12 cellular contexts compared by ENCODE assay signal in genomic region chr16:2082171-2082982, GRCh38. TPM values are rescaled to one million over a fixed set of nuclear protein-coding genes. Genes with fewer than 3 reads are reported as not detected.
DNase-seq lines count a peak whose midpoint lies in the region; ATAC-seq and TF ChIP-seq lines count a peak whose summit lies in the region.
"Had no signal": no experiment of that assay in that cellular context is flagged by ENCODE, and none has a peak within 500 bp of the region (broad histone marks: within the 10 kb centered on the region; RNA-seq: fewer than 3 reads in every experiment).

No MANE protein-coding gene starts in this region.

- H3K4ac ChIP-seq in mesenchymal stem cell (ENCODE audit: low read depth in 1 of 2, low read length in 2 of 2) = no peak overlapping the region

- peaks cover 13% of the 10 kb centered on the region for H3K79me1 ChIP-seq in mesenchymal stem cell (replicated peaks; ENCODE audit: low read length, poor library complexity, severe bottlenecking)

- H3K14ac ChIP-seq in mesenchymal stem cell (ENCODE audit: low read length in 2 of 2) = no peak overlapping the region

- no peak overlapping the region for H2AFZ ChIP-seq in mesenchymal stem cell (ENCODE audit: low read depth, low read length)

- H3K27ac ChIP-seq in colonic mucosa (peak overlapping the region; percentile 32), lower lobe of right lung (peak overlapping the region; percentile 54), uterus (peak overlapping the region; percentile 48 to 60), mesenchymal stem cell (ENCODE audit: low read length, poor library complexity, severe bottlenecking) (no peak overlapping the region)
- H3K27ac ChIP-seq: A549 had no signal

- DNase-seq in NCI-H2227 (lab: John Stamatoyannopoulos, UW; ENCODE audit: unreplicated experiment) (peak; percentile 41), NCI-H2227 treated with DMSO at 0.1 percent for 48 hours (lab: John Stamatoyannopoulos, UW) (no peak), colonic mucosa (peak; percentile 70), lower lobe of right lung (no peak), uterus (peak; percentile 53 to 70), activated T-cell treated with anti-CD3 and anti-CD28 coated beads for 4 hours (no peak), GM19238 (ENCODE audit: insufficient read length, low spot score) (no peak), mesenchymal stem cell (no peak)
- DNase-seq: GDM1; NCI-H146; stimulated activated CD4-positive, alpha-beta T cell treated with anti-CD3 and anti-CD28 coated beads, Interleukin-15, amount 100 ng/mL, for 24 hours had no signal

- no peak overlapping the region for H3K9ac ChIP-seq in colonic mucosa (ENCODE audit: low read depth in 2 of 2, low read length in 2 of 2)
- no peak overlapping the region for H3K9ac ChIP-seq in mesenchymal stem cell (ENCODE audit: low read length)

- no peak overlapping the region for H4K8ac ChIP-seq in mesenchymal stem cell (ENCODE audit: low read length)

- no peaks in the 10 kb centered on the region for H3K27me3 ChIP-seq in colonic mucosa
- no peaks in the 10 kb centered on the region for H3K27me3 ChIP-seq in lower lobe of right lung (ENCODE audit: low read depth)
- H3K27me3 ChIP-seq in uterus = no peaks in the 10 kb centered on the region
- no peaks in the 10 kb centered on the region for H3K27me3 ChIP-seq in mesenchymal stem cell (ENCODE audit: control insufficient read depth in 1 of 2, insufficient read depth in 1 of 2, low read length in 2 of 2)

- H3K4me3 ChIP-seq in colonic mucosa (no peak overlapping the region), lower lobe of right lung (no peak overlapping the region), uterus (no peak overlapping the region), mesenchymal stem cell (ENCODE audit: insufficient read depth in 1 of 2, low read depth in 1 of 2, low read length in 2 of 2) (no peak overlapping the region)
- H3K4me3 ChIP-seq: A549 had no signal

- no peak overlapping the region for H2BK120ac ChIP-seq in mesenchymal stem cell (ENCODE audit: low read depth, low read length)

- peak; percentile 4 to 13 for ATAC-seq in lower lobe of right lung

- 87% methylated on average over 32 of the region's 32 CpGs for WGBS in mesenchymal stem cell

- H3K36me3 ChIP-seq in colonic mucosa (peaks cover 12% of the 10 kb centered on the region), lower lobe of right lung (peaks cover 99% of the 10 kb centered on the region), uterus (no peaks in the 10 kb centered on the region), mesenchymal stem cell (ENCODE audit: control insufficient read depth in 1 of 2, insufficient read depth in 2 of 2, low read depth in 1 of 2, low read length in 2 of 2) (peaks cover 72 to 100% of the 10 kb centered on the region in 2 experiments)

- H2BK15ac ChIP-seq in mesenchymal stem cell (ENCODE audit: low read depth, poor library complexity, severe bottlenecking) = no peak overlapping the region

- H3K9me3 ChIP-seq in colonic mucosa = no peaks in the 10 kb centered on the region
- no peaks in the 10 kb centered on the region for H3K9me3 ChIP-seq in lower lobe of right lung
- H3K9me3 ChIP-seq in uterus = no peaks in the 10 kb centered on the region
- H3K9me3 ChIP-seq in mesenchymal stem cell (ENCODE audit: control insufficient read depth, low read length) = no peaks in the 10 kb centered on the region
- H3K9me3 ChIP-seq: A549 had no signal

- no peak overlapping the region for H3K4me2 ChIP-seq in mesenchymal stem cell (ENCODE audit: low read length, poor library complexity, severe bottlenecking)
- H3K4me2 ChIP-seq: A549 had no signal

- H3K4me1 ChIP-seq in colonic mucosa = no peaks in the 10 kb centered on the region
- peaks cover 26% of the 10 kb centered on the region for H3K4me1 ChIP-seq in lower lobe of right lung
- no peaks in the 10 kb centered on the region for H3K4me1 ChIP-seq in uterus
- peaks cover 25% of the 10 kb centered on the region for H3K4me1 ChIP-seq in mesenchymal stem cell (ENCODE audit: control insufficient read depth, insufficient read depth, low read depth, low read length)
- H3K4me1 ChIP-seq: A549 had no signal

- H2BK12ac ChIP-seq in mesenchymal stem cell (ENCODE audit: low read length in 2 of 2) = no peak overlapping the region

- H3K23ac ChIP-seq in mesenchymal stem cell (ENCODE audit: low read length in 2 of 2) = no peak overlapping the region

- intact Hi-C loops in colonic mucosa (cut with DNase I) (loop anchor here (10.0 kb wide), 1 partner anchor 58 kb away; the partner anchor contains the start of gene NHERF2), lower lobe of right lung (cut with DNase I) (no loop called here), uterus (cut with DNase I; ENCODE audit: low total_unique reads) (no loop called here)

- TF ChIP-seq CTCF in colonic mucosa (IDR thresholded peaks at IDR 0.05) (no peak), lower lobe of right lung (IDR thresholded peaks at IDR 0.05) (no peak), uterus (IDR thresholded peaks at IDR 0.05) (no peak)

- TF ChIP-seq POLR2A in uterus (IDR thresholded peaks at IDR 0.05) = peak in 1 of 2 donors; percentile 28

- H4K91ac ChIP-seq in mesenchymal stem cell (ENCODE audit: low read length) = no peak overlapping the region

- H2BK5ac ChIP-seq in mesenchymal stem cell (ENCODE audit: low read depth, low read length, poor library complexity, severe bottlenecking) = no peak overlapping the region

- no peak overlapping the region for H2AK5ac ChIP-seq in mesenchymal stem cell (ENCODE audit: low read length, severe bottlenecking)

- no peak overlapping the region for H3K18ac ChIP-seq in mesenchymal stem cell (ENCODE audit: low read depth in 1 of 2, low read length in 2 of 2)

RNA-seq across cellular contexts. Expression of gene TSC2, which starts 34.6 kb away (rescaled TPM):
- total RNA-seq in colonic mucosa (100 to 1,000 TPM in 1 of 2 donors, 10 to 100 TPM in 1; 75.3 to 143 TPM), lower lobe of right lung (123 TPM), uterus (100 to 1,000 TPM in 2 of 4 donors, 10 to 100 TPM in 2; 53.8 to 347 (median 131) TPM)
- 55.7 TPM for polyA plus RNA-seq in mesenchymal stem cell (2013, experiment 1 of 2)
- 59.1 TPM for polyA plus RNA-seq in mesenchymal stem cell (2013, experiment 2 of 2)

RNA-seq across cellular contexts. Expression of gene NTHL1, which starts 34.7 kb away (rescaled TPM):
- total RNA-seq in colonic mucosa (10 to 100 TPM; 30.1 to 96.8 TPM), lower lobe of right lung (24.3 TPM), uterus (10 to 100 TPM; 18.8 to 58.4 (median 27.6) TPM)
- 16.3 TPM for polyA plus RNA-seq in mesenchymal stem cell (2013, experiment 1 of 2)
- polyA plus RNA-seq in mesenchymal stem cell (2013, experiment 2 of 2) = 16.9 TPM

RNA-seq across cellular contexts. Expression of gene PKD1, which starts 53.3 kb away (rescaled TPM):
- total RNA-seq in colonic mucosa (10 to 100 TPM; 48.2 to 83.5 TPM), lower lobe of right lung (81.6 TPM), uterus (100 to 1,000 TPM; 149 to 383 (median 197) TPM)
- polyA plus RNA-seq in mesenchymal stem cell (2013, experiment 1 of 2) = 32.8 TPM
- polyA plus RNA-seq in mesenchymal stem cell (2013, experiment 2 of 2) = 28.4 TPM

RNA-seq across cellular contexts. Expression of gene NHERF2, which starts 55.7 kb away (rescaled TPM):
- total RNA-seq in colonic mucosa (10 to 100 TPM; 64.0 to 77.9 TPM), lower lobe of right lung (343 TPM), uterus (10 to 100 TPM; 10.3 to 97.1 (median 33.1) TPM)
- polyA plus RNA-seq in mesenchymal stem cell (2013, experiment 1 of 2) = 64.6 TPM
- polyA plus RNA-seq in mesenchymal stem cell (2013, experiment 2 of 2) = 62.5 TPM

Comparison
In these comparisons a context has a peak if more than half of its experiments do, and no peak if none do; other contexts are left out.
1. DNase-seq: peak in NCI-H2227 (single experiment), colonic mucosa (single experiment) and uterus (2 of 2); none in NCI-H2227 treated with DMSO at 0.1 percent for 48 hours (single experiment), lower lobe of right lung (single experiment), activated T-cell treated with anti-CD3 and anti-CD28 coated beads for 4 hours (single experiment), GM19238 (single experiment) and mesenchymal stem cell (single experiment).